10 cellular contexts compared by ENCODE assay signal in the genomic region with DNA sequence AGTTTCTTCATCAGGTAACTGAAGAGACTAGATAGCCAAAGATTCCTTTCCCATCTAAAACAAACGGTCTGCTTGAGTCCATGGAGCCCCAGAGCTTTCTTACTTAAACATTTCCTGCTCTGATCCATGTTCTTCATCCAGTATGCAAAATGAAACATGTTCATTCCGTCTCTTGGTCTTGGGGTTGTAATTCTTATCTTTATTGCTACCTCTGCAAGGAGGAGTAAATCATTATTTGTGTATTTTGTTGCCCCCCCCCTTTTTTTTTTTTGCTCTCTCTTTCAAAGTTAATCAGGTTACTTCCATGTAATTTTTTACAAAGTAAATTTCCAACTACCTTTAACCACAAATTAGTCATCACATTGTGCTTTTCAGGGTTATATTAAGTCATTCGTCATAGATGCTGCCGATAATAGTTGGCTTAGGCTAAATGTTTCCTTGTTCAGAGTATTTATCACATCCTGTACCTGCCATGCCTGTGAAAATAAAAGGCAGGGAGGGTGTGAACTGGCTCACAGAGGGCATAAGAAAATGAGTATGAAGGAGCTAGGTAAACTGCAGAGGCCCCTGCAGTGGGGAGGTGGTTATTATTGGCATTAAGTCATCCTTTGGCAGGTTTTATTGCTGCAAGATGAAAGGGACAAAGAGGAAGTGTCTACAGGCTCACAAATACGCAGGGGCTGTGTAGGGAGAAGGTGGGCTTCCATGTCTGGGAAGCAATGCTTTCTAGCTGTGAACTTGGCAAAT.
DNase-seq lines count a peak whose midpoint lies in the region; ATAC-seq, FAIRE-seq and TF ChIP-seq lines count a peak whose summit lies in the region.
"Had no signal": no experiment of that assay in that cellular context is flagged by ENCODE, and none has a peak within 500 bp of the region (broad histone marks: within the 10 kb centered on the region; RNA-seq: fewer than 3 reads in every experiment).

No MANE protein-coding gene starts in this region.

- H4K20me1 ChIP-seq in PC-9 (ENCODE audit: insufficient read depth) = no peaks in the 10 kb centered on the region

- H2AFZ ChIP-seq in PC-9 = no peak overlapping the region

- intact Hi-C loops in PC-9 (cut with micrococcal nuclease; ENCODE audit: unreplicated experiment) = loop anchor here (1.0 to 2.0 kb wide), 4 partner anchors 38 to 196 kb away; partner anchors contain the start of gene HS3ST1
- intact Hi-C loops in aorta (cut with DNase I) = no loop called here

- WGBS in aorta, 2 donors = 67 to 78% methylated on average over 5 of the region's 5 CpGs

- BruUV-seq in PC-9 (replicated peaks; lab: Mats Ljungman, UMichigan) = no TSS peak

- no peaks in the 10 kb centered on the region for H3K79me2 ChIP-seq in PC-9 (ENCODE audit: low read depth)

- H3K4me2 ChIP-seq in PC-9 = peak overlapping the region; percentile 66

- H3K4me3 ChIP-seq in PC-9 = no peak overlapping the region
- H3K4me3 ChIP-seq in bronchial epithelial cell (ENCODE audit: low read depth, low read length) = no peak overlapping the region
- no peak overlapping the region for H3K4me3 ChIP-seq in aorta (ENCODE audit: low read length in 2 of 2)
- H3K4me3 ChIP-seq: ovary had no signal

- POLR2A ChIA-PET in PC-9 (lab: Charles Lee; ENCODE audit: unreplicated experiment) = interaction anchor here (0.5 to 0.8 kb wide), 4 partner anchors 75 to 143 kb away, joined by 3 to 19 read pairs (median 12); no protein-coding TSS in a partner anchor

- no peak for TF ChIP-seq POLR2A in H54 (IDR thresholded peaks at IDR 0.05; ENCODE audit: low read depth, low read length)

- CTCF ChIA-PET in PC-9 (lab: Charles Lee) = interaction anchor here (0.5 to 0.6 kb wide), 2 partner anchors 21 to 76 kb away, joined by 3 to 5 read pairs; no protein-coding TSS in a partner anchor

- peaks cover 4% of the 10 kb centered on the region; the same call in 1 of the 2 replicates for H3K9me3 ChIP-seq in PC-9 (ENCODE audit: insufficient read depth, low read depth)
- H3K9me3 ChIP-seq in aorta (ENCODE audit: control insufficient read depth, low read length) = no peaks in the 10 kb centered on the region
- H3K9me3 ChIP-seq: ovary had no signal

- ATAC-seq in aorta (ENCODE audit: low FRiP score) = no peak
- no peak for ATAC-seq in HG02981 (IDR thresholded peaks at IDR 0.05; ENCODE audit: unreplicated experiment)
- ATAC-seq in HG03175 (IDR thresholded peaks at IDR 0.05; ENCODE audit: unreplicated experiment) = no peak
- ATAC-seq: HepG2 had no signal

- H3K27me3 ChIP-seq in PC-9 (ENCODE audit: insufficient read depth, low read depth) (no peaks in the 10 kb centered on the region), bronchial epithelial cell (ENCODE audit: control insufficient read depth, insufficient read depth, low read length) (no peaks in the 10 kb centered on the region), aorta (ENCODE audit: control insufficient read depth in 1 of 2, insufficient read depth in 2 of 2, low read length in 1 of 2) (no peaks in the 10 kb centered on the region)
- H3K27me3 ChIP-seq: ovary had no signal

- TF ChIP-seq CTCF in PC-9 (conservative IDR thresholded peaks at IDR 0.05) (no peak), bronchial epithelial cell (IDR thresholded peaks at IDR 0.05; ENCODE audit: insufficient read depth, low read length, severe bottlenecking) (no peak)

- H3F3A ChIP-seq in PC-9 (ENCODE audit: insufficient read depth, low read depth) = peaks cover 19% of the 10 kb centered on the region

- no peaks in the 10 kb centered on the region for H3K9me2 ChIP-seq in PC-9 (ENCODE audit: insufficient read depth)

- H3K36me3 ChIP-seq in PC-9 (ENCODE audit: low read depth) (no peaks in the 10 kb centered on the region; the same call in 1 of the 2 replicates), bronchial epithelial cell (ENCODE audit: control insufficient read depth, insufficient read depth, low read length) (no peaks in the 10 kb centered on the region), aorta (ENCODE audit: control insufficient read depth in 1 of 2, insufficient read depth in 2 of 2, low read length in 1 of 2) (no peaks in the 10 kb centered on the region)
- H3K36me3 ChIP-seq: ovary had no signal

- DNase-seq in H54 (ENCODE audit: insufficient read length, low spot score) (no peak), PC-9 (peak; percentile 71 to 98), bronchial epithelial cell (ENCODE audit: low read depth) (peak; percentile 98), pulmonary artery endothelial cell (ENCODE audit: low read depth, low spot score) (peak; percentile 72), aorta (no peak), dedifferentiated amniotic fluid mesenchymal stem cell (ENCODE audit: extremely low spot score) (no peak)
- DNase-seq: ovary had no signal

- FAIRE-seq in H54 (lab: Jason Lieb, UNC) = peak; percentile 81
- no peak for FAIRE-seq in bronchial epithelial cell (lab: Jason Lieb, UNC)
- FAIRE-seq: HepG2 had no signal

- H3K4me1 ChIP-seq in PC-9 (replicated peaks; ENCODE audit: insufficient read depth) (peaks cover 31% of the 10 kb centered on the region), aorta (ENCODE audit: control insufficient read depth in 1 of 2, insufficient read depth in 2 of 2, low read length in 2 of 2) (no peaks in the 10 kb centered on the region)

- H3K27ac ChIP-seq in PC-9 = peak overlapping the region; percentile 92
- H3K27ac ChIP-seq in aorta (ENCODE audit: low read depth in 1 of 2, low read length in 2 of 2) = no peak overlapping the region
- H3K27ac ChIP-seq: ovary had no signal

Comparison
In these comparisons a context has a peak if more than half of its experiments do, and no peak if none do; other contexts are left out.
1. DNase-seq: peak in PC-9 (2 of 2), bronchial epithelial cell (single experiment) and pulmonary artery endothelial cell (single experiment); none in H54 (single experiment), aorta (0 of 2) and dedifferentiated amniotic fluid mesenchymal stem cell (single experiment).